Comparison of ENCODE assay signal across 8 cellular contexts in genomic region chr17:81859906-81860755, GRCh38. TPM values are rescaled to one million over a fixed set of nuclear protein-coding genes. Genes with fewer than 3 reads are reported as not detected.
DNase-seq lines count a peak whose midpoint lies in the region; ATAC-seq, FAIRE-seq and TF ChIP-seq lines count a peak whose summit lies in the region.

Gene P4HB (minus strand): TSS chr17:81860535. CDS start chr17:81860471, 64 bp downstream.

- H3K9me3 ChIP-seq in fibroblast of lung (ENCODE audit: control insufficient read depth, insufficient read depth, low read depth, low read length) = no peaks in the 10 kb centered on the region
- H3K9me3 ChIP-seq in neutrophil = no peaks in the 10 kb centered on the region

- no peaks in the 10 kb centered on the region for H4K20me1 ChIP-seq in fibroblast of lung (ENCODE audit: control insufficient read depth, extremely low read depth, insufficient read depth, low read length)

- H3K4me2 ChIP-seq in fibroblast of lung (ENCODE audit: extremely low read depth, insufficient read depth, low read length) = peak within 1 kb of the TSS; percentile 100

- H3K4me1 ChIP-seq in fibroblast of lung (ENCODE audit: control insufficient read depth, extremely low read depth, insufficient read depth, low read length) (peaks cover 23% of the 10 kb centered on the region), neutrophil (ENCODE audit: control insufficient read depth in 1 of 2, insufficient read depth in 1 of 2, low read depth in 1 of 2, low read length in 1 of 2) (peaks cover 62 to 71% of the 10 kb centered on the region in 2 experiments)

- no peak within 1 kb of the TSS for H2AFZ ChIP-seq in fibroblast of lung (ENCODE audit: low read length)

- peak; percentile 97 for TF ChIP-seq POLR2A in GM12892 (IDR thresholded peaks at IDR 0.05; ENCODE audit: low read depth, low read length)

- intact Hi-C loops in activated B cell treated with CpG ODN at 0.5 μM for 24 hours (cut with micrococcal nuclease) = loop anchor here (1.0 to 10.0 kb wide), 12 partner anchors 31 to 345 kb away; partner anchors contain the start of genes ACTG1, ALYREF, ANAPC11 and ARL16

- peak within 1 kb of the TSS; percentile 97 for H3K9ac ChIP-seq in fibroblast of lung (ENCODE audit: insufficient read depth, low read length)

- CTCF ChIA-PET in activated B cell treated with CpG ODN at 0.5 μM for 24 hours (lab: Charles Lee) = no interaction called here

- peak within 1 kb of the TSS; percentile 89 for H3K4me3 Mint-ChIP-seq in activated B cell treated with CpG ODN at 0.5 μM for 24 hours

- H3K27me3 ChIP-seq in fibroblast of lung (ENCODE audit: control insufficient read depth, insufficient read depth, low read length) = no peaks in the 10 kb centered on the region
- no peaks in the 10 kb centered on the region for H3K27me3 ChIP-seq in neutrophil

- peak within 1 kb of the TSS; percentile 87 for H3K27ac ChIP-seq in fibroblast of lung (ENCODE audit: insufficient read depth, low read length)
- H3K27ac ChIP-seq in neutrophil = peak within 1 kb of the TSS; percentile 96

- DNase-seq in GM12892 (ENCODE audit: insufficient read length) (no peak), activated B cell treated with CpG ODN at 0.5 μM for 24 hours (peak; percentile 88), fibroblast of lung (ENCODE audit: low read depth in 2 of 2) (no peak), EL (no peak), SW480 (ENCODE audit: low spot score) (no peak), islet precursor cell (no peak)

- H3K36me3 ChIP-seq in fibroblast of lung (ENCODE audit: control insufficient read depth, insufficient read depth, low read length) = peaks cover 28% of the 10 kb centered on the region
- H3K36me3 ChIP-seq in neutrophil = peaks cover 18% of the 10 kb centered on the region

- peak within 1 kb of the TSS; percentile 94 for H3K27ac Mint-ChIP-seq in activated B cell treated with CpG ODN at 0.5 μM for 24 hours

- POLR2A ChIA-PET in activated B cell treated with CpG ODN at 0.5 μM for 24 hours (lab: Charles Lee) = interaction anchor here (0.6 to 3.9 kb wide), 18 partner anchors 11 to 594 kb away, joined by 3 to 77 read pairs (median 6); partner anchors contain the start of genes ACTG1, ARHGDIA, ARL16 and DCXR

- peak; percentile 72 for ATAC-seq in HG02852 (IDR thresholded peaks at IDR 0.05; ENCODE audit: unreplicated experiment)
- no peak for ATAC-seq in activated B cell treated with CpG ODN at 0.5 μM for 24 hours (ENCODE audit: low read depth)

- H3K4me1 Mint-ChIP-seq in activated B cell treated with CpG ODN at 0.5 μM for 24 hours = peaks cover 30% of the 10 kb centered on the region

- H3K79me2 ChIP-seq in fibroblast of lung (ENCODE audit: control insufficient read depth, insufficient read depth, low read length) = peaks cover 75% of the 10 kb centered on the region

- TF ChIP-seq CTCF in activated B cell treated with CpG ODN at 0.5 μM for 24 hours (IDR thresholded peaks at IDR 0.05) = no peak
- no peak for TF ChIP-seq CTCF in fibroblast of lung (conservative IDR thresholded peaks at IDR 0.05 in 1 of 2, IDR thresholded peaks at IDR 0.05 in 1 of 2; ENCODE audit: low read depth in 1 of 2, low read length in 2 of 2)
- TF ChIP-seq CTCF in neutrophil (IDR thresholded peaks at IDR 0.05) = peak; percentile 1

- peaks cover 41% of the 10 kb centered on the region for H3K36me3 Mint-ChIP-seq in activated B cell treated with CpG ODN at 0.5 μM for 24 hours (ENCODE audit: low read depth)

- no peaks in the 10 kb centered on the region for H3K27me3 Mint-ChIP-seq in activated B cell treated with CpG ODN at 0.5 μM for 24 hours

- H3K9me3 Mint-ChIP-seq in activated B cell treated with CpG ODN at 0.5 μM for 24 hours = no peaks in the 10 kb centered on the region

- peak within 1 kb of the TSS; percentile 77 to 100 (median 97) for H3K4me3 ChIP-seq in fibroblast of lung (replicated peaks in 1 of 4; ENCODE audit: control extremely low read depth in 1 of 4, insufficient read depth in 1 of 4, low read depth in 3 of 4, low read length in 4 of 4)
- H3K4me3 ChIP-seq in neutrophil (ENCODE audit: low read depth in 1 of 2, low read length in 1 of 2) = peak within 1 kb of the TSS; percentile 81 to 95

- FAIRE-seq in GM12892 (lab: Jason Lieb, UNC) = no peak

RNA-seq across cellular contexts. Expression of gene P4HB, which starts in this region (rescaled TPM):
- 491 TPM for polyA plus RNA-seq in GM12892 (2012; ENCODE audit: missing spikeins)
- total RNA-seq in activated B cell treated with CpG ODN at 0.5 μM for 24 hours (202 and 225 TPM in 2 replicates), fibroblast of lung (633 and 1,034 TPM in 2 replicates)
- polyA plus RNA-seq in fibroblast of lung = 106 and 109 TPM in 2 replicates
- polyA plus RNA-seq in fibroblast of lung (2012) = 919 and 1,078 TPM in 2 replicates
- polyA minus RNA-seq in fibroblast of lung (ENCODE audit: low replicate concordance) = 298 and 690 TPM in 2 replicates
